29 cellular contexts compared by ENCODE assay signal in genomic region chr1:240847330-240847729, GRCh38.
"Had no signal": no experiment of that assay in that cellular context is flagged by ENCODE, and none has a peak within 500 bp of the region (broad histone marks: within the 10 kb centered on the region; RNA-seq: fewer than 3 reads in every experiment).

No MANE protein-coding gene starts in this region.

- H3K36me3 ChIP-seq: adrenal gland, ascending aorta, brain microvascular endothelial cell, breast epithelium, cardiac muscle cell had no signal

- H3K4me3 ChIP-seq: adrenal gland, ascending aorta, body of pancreas, breast epithelium, cardiac muscle cell had no signal

- H3K4me1 ChIP-seq: adrenal gland, ascending aorta, body of pancreas, breast epithelium had no signal

- H3K9me3 ChIP-seq: adrenal gland, ascending aorta, body of pancreas, breast epithelium had no signal

- H3K27me3 ChIP-seq: adrenal gland, ascending aorta, body of pancreas, brain microvascular endothelial cell, breast epithelium, cardiac muscle cell had no signal

- H3K27ac ChIP-seq: adrenal gland, ascending aorta, body of pancreas, brain microvascular endothelial cell, breast epithelium, cardiac muscle cell had no signal

- DNase-seq: activated effector memory CD4-positive, alpha-beta T cell treated with anti-CD3 and anti-CD28 coated beads, Interleukin-2, amount 50 U/mL, for 16 hours; activated effector memory CD4-positive, alpha-beta T cell treated with Interleukin-2 at 50 U/mL for 16 hours; activated gamma-delta T cell; activated gamma-delta T cell treated with Interleukin-2 at 50 U/mL for 16 hours; activated naive CD4-positive, alpha-beta T cell; activated naive CD4-positive, alpha-beta T cell treated with anti-CD3 and anti-CD28 coated beads for 36 hours; activated naive CD4-positive, alpha-beta T cell treated with anti-CD3 and anti-CD28 coated beads, Interleukin-2, amount 10 ng/mL, durations not matched to agents 7 days and 5 days; activated naive CD4-positive, alpha-beta T cell treated with anti-CD3 and anti-CD28 coated beads, Interleukin-2, amount 50 U/mL, for 16 hours; activated naive CD4-positive, alpha-beta T cell treated with Interleukin-2 at 50 U/mL for 16 hours; activated naive CD8-positive, alpha-beta T cell treated with anti-CD3 and anti-CD28 coated beads for 36 hours; activated naive CD8-positive, alpha-beta T cell treated with anti-CD3 and anti-CD28 coated beads, Interleukin-2, amount 10 ng/mL, durations not matched to agents 7 days and 5 days; activated naive CD8-positive, alpha-beta T cell treated with anti-CD3 and anti-CD28 coated beads, Interleukin-2, amount 50 U/mL, for 24 hours; activated T-cell treated with anti-CD3 and anti-CD28 coated beads, Interleukin-2, amount 50 U/mL, for 24 hours; activated T-cell treated with anti-CD3 and anti-CD28 coated beads, Interleukin-2, amount 50 U/mL, for 4 hours; activated T-cell treated with anti-CD3 and anti-CD28 coated beads, Interleukin-2, amount 50 U/mL, for 48 hours; activated T-cell treated with anti-CD3 and anti-CD28 coated beads, Interleukin-2, amount 50 U/mL, for 72 hours; adrenal gland; amniotic stem cell; amygdala; aorta; body of pancreas; brain microvascular endothelial cell; central memory CD4-positive, alpha-beta T cell; cerebellar nuclear complex had no signal

- ATAC-seq: activated naive CD4-positive, alpha-beta T cell treated with anti-CD3 and anti-CD28 coated beads, Interleukin-2, amount 50 U/mL, for 72 hours; activated naive CD8-positive, alpha-beta T cell treated with anti-CD3 and anti-CD28 coated beads, Interleukin-2, amount 50 U/mL, for 24 hours; activated T-cell treated with anti-CD3 and anti-CD28 coated beads, Interleukin-2, amount 50 U/mL, for 4 hours; activated T-cell treated with anti-CD3 and anti-CD28 coated beads, Interleukin-2, amount 50 U/mL, for 72 hours; activated T-helper 17 cell treated with anti-CD3 and anti-CD28 coated beads, Interleukin-2, amount 50 U/mL, for 72 hours; body of pancreas had no signal
